ENCODE assay signal across 24 cellular contexts in the genomic region with DNA sequence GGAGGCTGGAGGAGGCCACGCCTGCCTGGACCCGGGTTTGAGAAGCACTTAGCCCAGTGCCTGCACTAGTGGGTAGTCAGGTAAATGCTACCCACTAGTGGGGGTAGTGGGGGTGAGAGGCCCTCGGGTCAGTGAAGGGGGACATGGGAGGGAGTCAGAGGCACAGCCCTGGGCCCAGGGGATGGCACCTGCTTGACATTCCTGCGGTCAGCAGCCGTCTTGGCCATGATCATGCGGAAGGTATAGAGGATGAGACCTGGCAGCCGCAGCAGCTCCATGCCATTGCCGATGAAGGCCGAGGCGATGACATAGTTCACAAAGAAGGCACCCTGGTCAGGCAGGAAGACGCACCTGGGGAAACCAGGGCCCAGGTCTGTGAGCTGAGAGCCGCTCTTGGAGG. TPM values are rescaled to one million over a fixed set of nuclear protein-coding genes. Genes with fewer than 3 reads are reported as not detected.
"Had no signal": no experiment of that assay in that cellular context is flagged by ENCODE, and none has a peak within 500 bp of the region (broad histone marks: within the 10 kb centered on the region; RNA-seq: fewer than 3 reads in every experiment).

No MANE protein-coding gene starts in this region.

- H3K27me3 Mint-ChIP-seq: activated CD4-positive, alpha-beta memory T cell treated with anti-CD3 and anti-CD28 coated beads, Interleukin-2, amount 10 ng/mL, durations not matched to agents 7 days and 5 days; activated CD8-positive, alpha-beta memory T cell treated with anti-CD3 and anti-CD28 coated beads, Interleukin-2, amount 10 ng/mL, durations not matched to agents 7 days and 5 days; activated naive CD8-positive, alpha-beta T cell had no signal

- H3K4me3 ChIP-seq: cardiac muscle cell, neural progenitor cell, ovary, smooth muscle cell, tibial artery had no signal

- H3K9me3 ChIP-seq: ovary, SK-N-SH, tibial artery had no signal

- H3K4me3 Mint-ChIP-seq: activated CD4-positive, alpha-beta memory T cell treated with anti-CD3 and anti-CD28 coated beads, Interleukin-2, amount 10 ng/mL, durations not matched to agents 7 days and 5 days; activated CD8-positive, alpha-beta memory T cell treated with anti-CD3 and anti-CD28 coated beads, Interleukin-2, amount 10 ng/mL, durations not matched to agents 7 days and 5 days; activated naive CD8-positive, alpha-beta T cell; endodermal cell; neural progenitor cell had no signal

- ATAC-seq: activated CD8-positive, alpha-beta memory T cell treated with anti-CD3 and anti-CD28 coated beads, Interleukin-2, amount 10 ng/mL, durations not matched to agents 7 days and 5 days; foreskin keratinocyte; sciatic nerve had no signal

- H3K27ac ChIP-seq: cardiac muscle cell, epithelial cell of prostate, foreskin keratinocyte, neural progenitor cell, tibial artery had no signal

- H2AFZ ChIP-seq: neural progenitor cell had no signal

- H3K27ac Mint-ChIP-seq: activated CD4-positive, alpha-beta memory T cell treated with anti-CD3 and anti-CD28 coated beads, Interleukin-2, amount 10 ng/mL, durations not matched to agents 7 days and 5 days; activated CD8-positive, alpha-beta memory T cell treated with anti-CD3 and anti-CD28 coated beads, Interleukin-2, amount 10 ng/mL, durations not matched to agents 7 days and 5 days; endodermal cell had no signal

- H3K27me3 ChIP-seq: cardiac muscle cell, foreskin keratinocyte, neural progenitor cell, ovary, tibial artery had no signal

- H3K4me1 ChIP-seq: foreskin keratinocyte, neural progenitor cell, tibial artery had no signal

- H3K4me2 ChIP-seq: neural progenitor cell, SK-N-SH, smooth muscle cell had no signal

- DNase-seq: activated CD4-positive, alpha-beta memory T cell treated with anti-CD3 and anti-CD28 coated beads, Interleukin-2, amount 10 ng/mL, durations not matched to agents 7 days and 5 days; activated CD4-positive, alpha-beta T cell treated with anti-CD3 and anti-CD28 coated beads for 48 hours; activated CD4-positive, CD25-positive, alpha-beta regulatory T cell; activated CD8-positive, alpha-beta memory T cell treated with anti-CD3 and anti-CD28 coated beads, Interleukin-2, amount 10 ng/mL, durations not matched to agents 7 days and 5 days; activated effector memory CD4-positive, alpha-beta T cell treated with Interleukin-2 at 50 U/mL for 16 hours; endodermal cell; foreskin keratinocyte; hippocampal formation; mammary epithelial cell; ovary; SK-N-SH; stimulated activated CD4-positive, alpha-beta T cell treated with anti-CD3 and anti-CD28 coated beads, Interleukin-4, amount 100 ng/mL, for 1 hour; T-helper 9 cell; tibial artery had no signal

- H3K36me3 ChIP-seq: neural progenitor cell, ovary had no signal

- H3K9me3 Mint-ChIP-seq: activated CD4-positive, alpha-beta memory T cell treated with anti-CD3 and anti-CD28 coated beads, Interleukin-2, amount 10 ng/mL, durations not matched to agents 7 days and 5 days; neural progenitor cell had no signal

RNA-seq across cellular contexts. Expression of a gene that starts 35.5 kb away (rescaled TPM):
- total RNA-seq: activated CD4-positive, alpha-beta memory T cell treated with anti-CD3 and anti-CD28 coated beads, Interleukin-2, amount 10 ng/mL, durations not matched to agents 7 days and 5 days; activated CD8-positive, alpha-beta memory T cell treated with anti-CD3 and anti-CD28 coated beads, Interleukin-2, amount 10 ng/mL, durations not matched to agents 7 days and 5 days; dermis microvascular lymphatic vessel endothelial cell; fibroblast of lung; foreskin keratinocyte; mammary epithelial cell; pulmonary artery endothelial cell; smooth muscle cell had no signal
- polyA plus RNA-seq: cardiac muscle cell, fibroblast of lung, foreskin keratinocyte, keratinocyte, mammary epithelial cell, smooth muscle cell had no signal
